30 cellular contexts compared by ENCODE assay signal in genomic region chr15:74234598-74234875, GRCh38. TPM values are rescaled to one million over a fixed set of nuclear protein-coding genes. Genes with fewer than 3 reads are reported as not detected.
"Had no signal": no experiment of that assay in that cellular context is flagged by ENCODE, and none has a peak within 500 bp of the region (broad histone marks: within the 10 kb centered on the region; RNA-seq: fewer than 3 reads in every experiment).

No MANE protein-coding gene starts in this region.

- H3K4me1 Mint-ChIP-seq: activated CD4-positive, alpha-beta T cell treated with anti-CD3 and anti-CD28 coated beads for 36 hours had no signal

- H3K27ac ChIP-seq: adrenal gland, ascending aorta, colonic mucosa, esophagus muscularis mucosa, gastrocnemius medialis, stomach, suprapubic skin, uterus had no signal

- H3K4me1 ChIP-seq: colonic mucosa, suprapubic skin, uterus had no signal

- H3K9me3 ChIP-seq: adrenal gland, ascending aorta, colonic mucosa, esophagus muscularis mucosa, gastrocnemius medialis, mucosa of descending colon, stomach, suprapubic skin, uterus had no signal

- H3K9me3 Mint-ChIP-seq: activated T-cell treated with anti-CD3 and anti-CD28 coated beads, Interleukin-2, amount 50 U/mL, for 4 hours; activated T-helper 2 cell treated with anti-CD3 and anti-CD28 coated beads, Interferon-gamma antibody, Interleukin-2, Interleukin-4, amounts not matched to agents 10 μg/mL and 5 μg/mL and 100 μg/mL, durations not matched to agents 14 hours and 24 hours and 36 hours; memory B cell; neural crest cell; stimulated activated memory B cell treated with anti-CD40 and anti-IgM and Interleukin-4, amounts not matched to agents 10 μg/mL and 1 μg/mL and 100 μg/mL, for 72 hours; WTC11 had no signal

- H3K36me3 Mint-ChIP-seq: activated naive CD8-positive, alpha-beta T cell; memory B cell; stimulated activated memory B cell treated with anti-CD40 and anti-IgM and Interleukin-4, amounts not matched to agents 10 μg/mL and 1 μg/mL and 100 μg/mL, for 72 hours; WTC11 had no signal

- DNase-seq: activated CD4-positive, alpha-beta T cell treated with anti-CD3 and anti-CD28 coated beads for 36 hours; activated CD4-positive, alpha-beta T cell treated with anti-CD3 and anti-CD28 coated beads, Interleukin-2, amount 50 U/mL, for 4 hours; activated CD8-positive, alpha-beta memory T cell treated with anti-CD3 and anti-CD28 coated beads for 24 hours; activated CD8-positive, alpha-beta memory T cell treated with anti-CD3 and anti-CD28 coated beads, Interleukin-2, amount 50 U/mL, for 4 hours; activated naive CD4-positive, alpha-beta T cell; activated T-cell treated with anti-CD3 and anti-CD28 coated beads, Interleukin-2, amount 50 U/mL, for 4 hours; adrenal gland; central memory CD4-positive, alpha-beta T cell; colonic mucosa; gastrocnemius medialis; left cardiac atrium; mucosa of descending colon; small intestine; stimulated activated CD4-positive, alpha-beta T cell treated with anti-CD3 and anti-CD28 coated beads, Interleukin-15, amount 100 ng/mL, for 24 hours; stomach; trophoblast cell; uterus had no signal

- H3K36me3 ChIP-seq: adrenal gland, ascending aorta, colonic mucosa, esophagus muscularis mucosa, gastrocnemius medialis, stomach, suprapubic skin, uterus had no signal

- H3K27ac Mint-ChIP-seq: activated CD4-positive, alpha-beta T cell treated with anti-CD3 and anti-CD28 coated beads for 36 hours; activated naive CD8-positive, alpha-beta T cell; activated T-helper 2 cell treated with anti-CD3 and anti-CD28 coated beads, Interferon-gamma antibody, Interleukin-2, Interleukin-4, amounts not matched to agents 10 μg/mL and 5 μg/mL and 100 μg/mL, durations not matched to agents 14 hours and 24 hours and 36 hours; memory B cell; stimulated activated memory B cell treated with anti-CD40 and anti-IgM and Interleukin-4, amounts not matched to agents 10 μg/mL and 1 μg/mL and 100 μg/mL, for 72 hours; WTC11 had no signal

- ATAC-seq: activated CD4-positive, alpha-beta T cell treated with anti-CD3 and anti-CD28 coated beads for 36 hours; activated T-cell treated with anti-CD3 and anti-CD28 coated beads, Interleukin-2, amount 50 U/mL, for 4 hours; gastrocnemius medialis; left cardiac atrium; mucosa of descending colon; sciatic nerve; stimulated activated memory B cell treated with anti-CD40 and anti-IgM and Interleukin-4, amounts not matched to agents 10 μg/mL and 1 μg/mL and 100 μg/mL, for 72 hours; WTC11 had no signal

- H3K27me3 ChIP-seq: adrenal gland, ascending aorta, colonic mucosa, gastrocnemius medialis, uterus had no signal

- H3K4me3 Mint-ChIP-seq: activated CD4-positive, alpha-beta T cell treated with anti-CD3 and anti-CD28 coated beads for 36 hours; activated naive CD8-positive, alpha-beta T cell; activated T-cell treated with anti-CD3 and anti-CD28 coated beads, Interleukin-2, amount 50 U/mL, for 4 hours; memory B cell; neural crest cell; stimulated activated memory B cell treated with anti-CD40 and anti-IgM and Interleukin-4, amounts not matched to agents 10 μg/mL and 1 μg/mL and 100 μg/mL, for 72 hours; WTC11 had no signal

- H3K4me3 ChIP-seq: adrenal gland, ascending aorta, colonic mucosa, esophagus muscularis mucosa, gastrocnemius medialis, mucosa of descending colon, stomach, suprapubic skin, uterus had no signal

- H3K27me3 Mint-ChIP-seq: activated CD4-positive, alpha-beta T cell treated with anti-CD3 and anti-CD28 coated beads for 36 hours; activated naive CD8-positive, alpha-beta T cell; stimulated activated memory B cell treated with anti-CD40 and anti-IgM and Interleukin-4, amounts not matched to agents 10 μg/mL and 1 μg/mL and 100 μg/mL, for 72 hours had no signal

RNA-seq across cellular contexts. Expression of gene CCDC33, which starts 1.6 kb away (rescaled TPM):
- total RNA-seq: activated CD4-positive, alpha-beta T cell treated with anti-CD3 and anti-CD28 coated beads for 36 hours; activated T-cell treated with anti-CD3 and anti-CD28 coated beads, Interleukin-2, amount 50 U/mL, for 4 hours; activated T-helper 2 cell treated with anti-CD3 and anti-CD28 coated beads, Interferon-gamma antibody, Interleukin-2, Interleukin-4, amounts not matched to agents 10 μg/mL and 5 μg/mL and 100 μg/mL, durations not matched to agents 14 hours and 24 hours and 36 hours; ascending aorta; esophagus muscularis mucosa; gastrocnemius medialis; left cardiac atrium; lower leg skin; omental fat pad; renal cortical epithelial cell; sciatic nerve had no signal

RNA-seq across cellular contexts. Expression of gene STRA6, which starts 31.9 kb away (rescaled TPM):
- total RNA-seq: activated CD4-positive, alpha-beta T cell treated with anti-CD3 and anti-CD28 coated beads for 36 hours; activated T-cell treated with anti-CD3 and anti-CD28 coated beads, Interleukin-2, amount 50 U/mL, for 4 hours; activated T-helper 2 cell treated with anti-CD3 and anti-CD28 coated beads, Interferon-gamma antibody, Interleukin-2, Interleukin-4, amounts not matched to agents 10 μg/mL and 5 μg/mL and 100 μg/mL, durations not matched to agents 14 hours and 24 hours and 36 hours; ascending aorta; colonic mucosa; gastrocnemius medialis; left cardiac atrium had no signal
